In the genomic region with DNA sequence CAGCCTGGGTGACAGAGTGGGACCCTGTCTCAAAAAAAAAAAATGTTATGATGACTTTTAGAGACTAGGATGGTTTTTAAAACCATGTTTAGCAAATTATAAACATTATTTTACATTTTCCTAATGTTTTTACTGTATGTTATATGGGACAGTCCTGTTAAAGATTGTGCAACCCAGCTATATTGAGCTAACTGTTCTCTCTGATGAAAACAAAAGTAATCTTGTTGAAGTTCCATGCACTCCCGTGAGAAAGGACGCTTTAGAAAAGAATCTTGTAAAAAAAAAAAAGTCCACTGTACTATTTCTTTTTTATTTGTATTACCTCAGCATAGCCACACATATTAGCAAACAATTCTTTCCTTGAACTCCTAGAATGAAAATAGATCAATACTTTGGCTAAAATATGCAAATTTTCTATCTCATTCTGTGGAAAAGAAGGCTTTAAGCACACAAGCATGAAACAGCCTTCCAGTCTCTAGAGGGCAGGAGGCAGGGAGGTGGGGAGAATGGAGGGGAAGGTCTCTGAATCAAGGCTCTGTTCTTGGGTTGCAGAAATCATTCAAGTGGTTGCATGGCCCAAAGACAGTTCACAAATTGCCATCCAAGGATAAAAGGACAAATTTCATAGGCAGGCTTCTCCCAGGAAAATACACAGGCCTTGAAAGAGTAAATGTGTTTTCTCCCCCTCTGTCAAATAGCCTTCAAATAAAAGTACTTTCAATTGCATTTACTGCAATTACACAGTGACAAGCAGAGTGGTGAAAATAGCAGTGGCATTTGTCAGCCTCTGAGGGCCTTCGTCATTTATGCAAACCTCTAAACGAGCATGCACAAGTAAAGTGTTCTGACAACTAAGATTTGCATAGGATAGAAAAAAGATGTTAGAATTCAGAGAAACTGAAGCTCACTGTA, we compare ENCODE assay signal across 2 cellular contexts.
TF ChIP-seq lines count a peak whose summit lies in the region.

No MANE protein-coding gene starts in this region.

TF ChIP-seq in GM23338, 12 proteins besides CTCF, POLR2A, EP300 and RAD21 (continued from another document):
- TF ChIP-seq, protein P1, sequence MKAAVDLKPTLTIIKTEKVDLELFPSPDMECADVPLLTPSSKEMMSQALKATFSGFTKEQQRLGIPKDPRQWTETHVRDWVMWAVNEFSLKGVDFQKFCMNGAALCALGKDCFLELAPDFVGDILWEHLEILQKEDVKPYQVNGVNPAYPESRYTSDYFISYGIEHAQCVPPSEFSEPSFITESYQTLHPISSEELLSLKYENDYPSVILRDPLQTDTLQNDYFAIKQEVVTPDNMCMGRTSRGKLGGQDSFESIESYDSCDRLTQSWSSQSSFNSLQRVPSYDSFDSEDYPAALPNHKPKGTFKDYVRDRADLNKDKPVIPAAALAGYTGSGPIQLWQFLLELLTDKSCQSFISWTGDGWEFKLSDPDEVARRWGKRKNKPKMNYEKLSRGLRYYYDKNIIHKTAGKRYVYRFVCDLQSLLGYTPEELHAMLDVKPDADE (IDR thresholded peaks at IDR 0.05), result no peak
- no peak for TF ChIP-seq ZNF331 (CRISPR knock-in tag; IDR thresholded peaks at IDR 0.05; ENCODE audit: low read depth)
- no peak for TF ChIP-seq EZH2 (IDR thresholded peaks at IDR 0.05; ENCODE audit: low read depth, unreplicated experiment)

TF ChIP-seq in neural cell, 6 proteins besides CTCF, POLR2A, EP300 and RAD21 (continued from another document):
- TF ChIP-seq, protein P2, sequence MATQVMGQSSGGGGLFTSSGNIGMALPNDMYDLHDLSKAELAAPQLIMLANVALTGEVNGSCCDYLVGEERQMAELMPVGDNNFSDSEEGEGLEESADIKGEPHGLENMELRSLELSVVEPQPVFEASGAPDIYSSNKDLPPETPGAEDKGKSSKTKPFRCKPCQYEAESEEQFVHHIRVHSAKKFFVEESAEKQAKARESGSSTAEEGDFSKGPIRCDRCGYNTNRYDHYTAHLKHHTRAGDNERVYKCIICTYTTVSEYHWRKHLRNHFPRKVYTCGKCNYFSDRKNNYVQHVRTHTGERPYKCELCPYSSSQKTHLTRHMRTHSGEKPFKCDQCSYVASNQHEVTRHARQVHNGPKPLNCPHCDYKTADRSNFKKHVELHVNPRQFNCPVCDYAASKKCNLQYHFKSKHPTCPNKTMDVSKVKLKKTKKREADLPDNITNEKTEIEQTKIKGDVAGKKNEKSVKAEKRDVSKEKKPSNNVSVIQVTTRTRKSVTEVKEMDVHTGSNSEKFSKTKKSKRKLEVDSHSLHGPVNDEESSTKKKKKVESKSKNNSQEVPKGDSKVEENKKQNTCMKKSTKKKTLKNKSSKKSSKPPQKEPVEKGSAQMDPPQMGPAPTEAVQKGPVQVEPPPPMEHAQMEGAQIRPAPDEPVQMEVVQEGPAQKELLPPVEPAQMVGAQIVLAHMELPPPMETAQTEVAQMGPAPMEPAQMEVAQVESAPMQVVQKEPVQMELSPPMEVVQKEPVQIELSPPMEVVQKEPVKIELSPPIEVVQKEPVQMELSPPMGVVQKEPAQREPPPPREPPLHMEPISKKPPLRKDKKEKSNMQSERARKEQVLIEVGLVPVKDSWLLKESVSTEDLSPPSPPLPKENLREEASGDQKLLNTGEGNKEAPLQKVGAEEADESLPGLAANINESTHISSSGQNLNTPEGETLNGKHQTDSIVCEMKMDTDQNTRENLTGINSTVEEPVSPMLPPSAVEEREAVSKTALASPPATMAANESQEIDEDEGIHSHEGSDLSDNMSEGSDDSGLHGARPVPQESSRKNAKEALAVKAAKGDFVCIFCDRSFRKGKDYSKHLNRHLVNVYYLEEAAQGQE (IDR thresholded peaks at IDR 0.05; ENCODE audit: borderline replicate concordance), result peak; percentile 95
- TF ChIP-seq SMC3 (conservative IDR thresholded peaks at IDR 0.05; ENCODE audit: poor library complexity), result peak; percentile 63
